1 cellular context compared by ENCODE assay signal in the genomic region with DNA sequence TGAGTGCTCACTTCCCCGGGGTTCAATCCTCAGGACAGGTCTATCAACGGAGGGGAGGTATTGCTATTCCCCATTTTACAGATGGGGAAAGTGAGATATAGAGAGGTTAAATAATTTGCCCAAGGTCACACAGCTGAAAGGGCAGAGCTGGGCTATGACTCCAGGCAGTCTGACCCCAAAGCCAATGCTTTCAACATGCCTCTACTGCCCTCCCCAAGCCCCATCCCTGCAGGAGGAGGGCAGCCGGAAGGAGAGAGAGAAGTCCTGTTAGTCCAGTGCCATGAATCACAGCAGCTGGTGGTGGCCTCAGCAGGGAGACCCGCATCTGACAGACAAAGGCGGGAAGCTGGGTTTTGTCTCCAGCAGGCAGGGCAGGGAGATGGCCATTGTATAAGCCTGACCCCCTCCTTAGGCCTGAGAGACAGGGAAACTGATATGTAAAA.
TF ChIP-seq lines count a peak whose summit lies in the region.

No MANE protein-coding gene starts in this region.

TF ChIP-seq in WTC11, 78 proteins besides CTCF, POLR2A, EP300 and RAD21 (continued from another document):
- TF ChIP-seq HMGXB4 (CRISPR knock-in tag; IDR thresholded peaks at IDR 0.05) = no peak
- TF ChIP-seq, protein P1, sequence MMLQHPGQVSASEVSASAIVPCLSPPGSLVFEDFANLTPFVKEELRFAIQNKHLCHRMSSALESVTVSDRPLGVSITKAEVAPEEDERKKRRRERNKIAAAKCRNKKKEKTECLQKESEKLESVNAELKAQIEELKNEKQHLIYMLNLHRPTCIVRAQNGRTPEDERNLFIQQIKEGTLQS (CRISPR knock-in tag; conservative IDR thresholded peaks at IDR 0.05) = no peak
- TF ChIP-seq GTF2I (CRISPR knock-in tag; conservative IDR thresholded peaks at IDR 0.05) = peak; percentile 79
- no peak for TF ChIP-seq CREM (CRISPR knock-in tag; IDR thresholded peaks at IDR 0.05)
- no peak for TF ChIP-seq NR3C1 (CRISPR knock-in tag; conservative IDR thresholded peaks at IDR 0.05; ENCODE audit: low read depth)
- TF ChIP-seq NFE2L1 (CRISPR knock-in tag; IDR thresholded peaks at IDR 0.05) = 0 out of 2 replicates have a peak, but pooled peaks have one; percentile 41
- no peak for TF ChIP-seq ELF4 (CRISPR knock-in tag; IDR thresholded peaks at IDR 0.05; ENCODE audit: low read depth)
- TF ChIP-seq SP1 (CRISPR knock-in tag; conservative IDR thresholded peaks at IDR 0.05) = peak; percentile 76; the same call in 1 of the 2 replicates
TF ChIP-seq in WTC11: peak in this region for 15.
